11 cellular contexts compared by ENCODE assay signal in the genomic region with DNA sequence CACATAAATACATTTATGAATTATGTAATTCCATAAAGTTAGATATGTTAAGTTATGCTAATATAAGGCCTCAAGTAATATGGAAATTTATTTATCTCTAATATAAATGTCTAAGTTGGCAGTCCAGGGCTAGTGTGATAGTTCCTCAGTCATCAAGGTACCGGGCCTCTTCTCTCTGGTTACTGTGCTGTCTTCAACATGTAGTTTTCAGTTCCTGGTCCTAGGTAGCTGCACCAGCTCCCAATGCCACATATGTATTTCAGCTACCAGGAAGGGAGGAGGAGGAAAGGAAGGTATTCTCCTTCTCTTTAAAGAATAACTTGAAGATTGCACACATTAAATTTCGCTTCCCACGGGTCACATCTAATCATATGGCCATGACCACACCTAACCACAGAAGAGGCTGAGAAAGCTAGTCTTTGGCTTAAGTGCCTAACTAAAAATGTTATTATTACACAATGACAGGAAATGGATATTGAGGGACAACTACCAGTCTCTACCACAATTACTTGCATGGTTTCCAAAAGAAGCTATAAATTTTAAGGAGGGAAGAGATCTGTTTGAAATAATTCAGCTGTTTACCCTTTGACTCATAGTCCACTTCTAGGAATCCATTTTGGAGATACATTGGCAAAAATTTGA.
DNase-seq lines count a peak whose midpoint lies in the region; ATAC-seq, FAIRE-seq and TF ChIP-seq lines count a peak whose summit lies in the region.
"Had no signal": no experiment of that assay in that cellular context is flagged by ENCODE, and none has a peak within 500 bp of the region (broad histone marks: within the 10 kb centered on the region; RNA-seq: fewer than 3 reads in every experiment).

No MANE protein-coding gene starts in this region.

- H3K27ac ChIP-seq in HepG2 (ENCODE audit: extremely low read length, insufficient read depth, low read length), result no peak overlapping the region
- H3K27ac ChIP-seq: BLaER1 had no signal

- no peak for TF ChIP-seq POLR2A in HepG2 (IDR thresholded peaks at IDR 0.05; ENCODE audit: insufficient read depth in 1 of 2, low read depth in 2 of 2, low read length in 2 of 2)

- no peaks in the 10 kb centered on the region for H3K79me2 ChIP-seq in HepG2 (ENCODE audit: insufficient read depth, low read length)

- H3K9me3 ChIP-seq in HepG2 (ENCODE audit: low read length), result no peaks in the 10 kb centered on the region
- H3K9me3 ChIP-seq: BLaER1 had no signal

- TF ChIP-seq EP300 in HepG2 (IDR thresholded peaks at IDR 0.05; ENCODE audit: low read depth in 2 of 2, low read length in 2 of 2) (no peak), HepG2 (CRISPR knock-in tag; IDR thresholded peaks at IDR 0.05; ENCODE audit: borderline replicate concordance) (no peak)

- DNase-seq in AG10803 (ENCODE audit: low read depth) (peak; percentile 96), KG1 (lab: John Stamatoyannopoulos, UW) (peak; percentile 3), cardiac fibroblast (ENCODE audit: low read depth in 2 of 2) (peak; percentile 51 to 71), DMS79 (lab: John Stamatoyannopoulos, UW) (no peak), urothelium cell line (ENCODE audit: low spot score) (no peak), HepG2 (ENCODE audit: low spot score) (no peak)
- DNase-seq: activated naive CD8-positive, alpha-beta T cell treated with anti-CD3 and anti-CD28 coated beads, Interleukin-2, amount 10 ng/mL, durations not matched to agents 7 days and 5 days; NCI-H69 had no signal

- H3K4me3 ChIP-seq in AG10803 (ENCODE audit: low read length), result no peak overlapping the region
- no peak overlapping the region for H3K4me3 ChIP-seq in cardiac fibroblast (replicated peaks in 1 of 2; ENCODE audit: low read depth in 2 of 2, low read length in 2 of 2)
- no peak overlapping the region for H3K4me3 ChIP-seq in HepG2 (replicated peaks in 1 of 3; ENCODE audit: insufficient read depth in 1 of 3, low read depth in 2 of 3, low read length in 3 of 3)
- H3K4me3 ChIP-seq: BLaER1 had no signal

- FAIRE-seq in urothelium cell line (lab: Jason Lieb, UNC) (no peak), HepG2 (lab: Jason Lieb, UNC) (no peak)

- CTCF ChIA-PET in HepG2 (lab: Yijun Ruan, JAX; ENCODE audit: low intra/inter-chr PET ratio, low total read pairs), result no interaction called here

- H2AFZ ChIP-seq in HepG2 (ENCODE audit: low read length), result no peak overlapping the region

- H3K36me3 ChIP-seq in HepG2 (replicated peaks in 1 of 2; ENCODE audit: control insufficient read depth in 1 of 2, insufficient read depth in 2 of 2, low read length in 2 of 2), result no peaks in the 10 kb centered on the region
- H3K36me3 ChIP-seq: BLaER1 had no signal

- TF ChIP-seq CTCF in AG10803 (conservative IDR thresholded peaks at IDR 0.05; ENCODE audit: low read length), result no peak
- TF ChIP-seq CTCF in cardiac fibroblast (IDR thresholded peaks at IDR 0.05; ENCODE audit: low read depth, low read length), result no peak
- no peak for TF ChIP-seq CTCF in HepG2 (CRISPR knock-in tag; IDR thresholded peaks at IDR 0.05)

- TF ChIP-seq RAD21 in HepG2 (CRISPR knock-in tag; IDR thresholded peaks at IDR 0.05), result no peak

- no peaks in the 10 kb centered on the region for H4K20me1 ChIP-seq in HepG2 (ENCODE audit: insufficient read depth, low read length)
- H4K20me1 ChIP-seq: BLaER1 had no signal

- in situ Hi-C loops in HepG2 (cut with HindIII; ENCODE audit: extremely low pct_ligation_motif_present, low pct_unique_long_range_greater_than_20kb), result no loop called here

- intact Hi-C loops in HepG2 (cut with micrococcal nuclease; ENCODE audit: unreplicated experiment), result no loop called here

- no TSS peak for BruUV-seq in HepG2 (replicated peaks; lab: Mats Ljungman, UMichigan)

- H3K4me1 ChIP-seq in HepG2 (ENCODE audit: insufficient read depth, low read length), result no peaks in the 10 kb centered on the region
- H3K4me1 ChIP-seq: BLaER1 had no signal

- 97% methylated on average over 3 of the region's 3 CpGs for WGBS in HepG2 (ENCODE audit: low lambda C conversion rate)

- no peak overlapping the region for H3K9ac ChIP-seq in HepG2 (ENCODE audit: insufficient read depth, low read depth, low read length)
- H3K9ac ChIP-seq: BLaER1 had no signal

- ATAC-seq in GM21515 (IDR thresholded peaks at IDR 0.05; ENCODE audit: unreplicated experiment) (peak; percentile 50), HG02798 (IDR thresholded peaks at IDR 0.05; ENCODE audit: poor library complexity, unreplicated experiment) (no peak), HepG2 (no peak)

- H3K27me3 ChIP-seq in HepG2 (ENCODE audit: control insufficient read depth in 1 of 2, insufficient read depth in 2 of 2, low read length in 2 of 2), result no peaks in the 10 kb centered on the region
- H3K27me3 ChIP-seq: BLaER1 had no signal

- POLR2A ChIA-PET in HepG2 (lab: Yijun Ruan, JAX), result no interaction called here

- H3K4me2 ChIP-seq in HepG2 (ENCODE audit: low read depth, low read length), result no peak overlapping the region
- H3K4me2 ChIP-seq: BLaER1 had no signal

TF ChIP-seq in HepG2, 621 proteins besides CTCF, POLR2A, EP300 and RAD21 (continues in another document):
- TF ChIP-seq HNRNPK (IDR thresholded peaks at IDR 0.05; ENCODE audit: low read depth, low read length, poor library complexity, severe bottlenecking) (no peak), FOXA1 (IDR thresholded peaks at IDR 0.05) (no peak), FOXA1 (CRISPR knock-in tag; IDR thresholded peaks at IDR 0.05) (no peak), ZNF10 (CRISPR knock-in tag; IDR thresholded peaks at IDR 0.05; ENCODE audit: borderline replicate concordance, low read depth) (no peak), CENPT (CRISPR knock-in tag; IDR thresholded peaks at IDR 0.05; ENCODE audit: low read depth) (no peak), REXO4 (CRISPR knock-in tag; IDR thresholded peaks at IDR 0.05; ENCODE audit: borderline replicate concordance) (no peak), ZNF616 (CRISPR knock-in tag; IDR thresholded peaks at IDR 0.05; ENCODE audit: low read depth) (no peak)
- TF ChIP-seq, protein P1, sequence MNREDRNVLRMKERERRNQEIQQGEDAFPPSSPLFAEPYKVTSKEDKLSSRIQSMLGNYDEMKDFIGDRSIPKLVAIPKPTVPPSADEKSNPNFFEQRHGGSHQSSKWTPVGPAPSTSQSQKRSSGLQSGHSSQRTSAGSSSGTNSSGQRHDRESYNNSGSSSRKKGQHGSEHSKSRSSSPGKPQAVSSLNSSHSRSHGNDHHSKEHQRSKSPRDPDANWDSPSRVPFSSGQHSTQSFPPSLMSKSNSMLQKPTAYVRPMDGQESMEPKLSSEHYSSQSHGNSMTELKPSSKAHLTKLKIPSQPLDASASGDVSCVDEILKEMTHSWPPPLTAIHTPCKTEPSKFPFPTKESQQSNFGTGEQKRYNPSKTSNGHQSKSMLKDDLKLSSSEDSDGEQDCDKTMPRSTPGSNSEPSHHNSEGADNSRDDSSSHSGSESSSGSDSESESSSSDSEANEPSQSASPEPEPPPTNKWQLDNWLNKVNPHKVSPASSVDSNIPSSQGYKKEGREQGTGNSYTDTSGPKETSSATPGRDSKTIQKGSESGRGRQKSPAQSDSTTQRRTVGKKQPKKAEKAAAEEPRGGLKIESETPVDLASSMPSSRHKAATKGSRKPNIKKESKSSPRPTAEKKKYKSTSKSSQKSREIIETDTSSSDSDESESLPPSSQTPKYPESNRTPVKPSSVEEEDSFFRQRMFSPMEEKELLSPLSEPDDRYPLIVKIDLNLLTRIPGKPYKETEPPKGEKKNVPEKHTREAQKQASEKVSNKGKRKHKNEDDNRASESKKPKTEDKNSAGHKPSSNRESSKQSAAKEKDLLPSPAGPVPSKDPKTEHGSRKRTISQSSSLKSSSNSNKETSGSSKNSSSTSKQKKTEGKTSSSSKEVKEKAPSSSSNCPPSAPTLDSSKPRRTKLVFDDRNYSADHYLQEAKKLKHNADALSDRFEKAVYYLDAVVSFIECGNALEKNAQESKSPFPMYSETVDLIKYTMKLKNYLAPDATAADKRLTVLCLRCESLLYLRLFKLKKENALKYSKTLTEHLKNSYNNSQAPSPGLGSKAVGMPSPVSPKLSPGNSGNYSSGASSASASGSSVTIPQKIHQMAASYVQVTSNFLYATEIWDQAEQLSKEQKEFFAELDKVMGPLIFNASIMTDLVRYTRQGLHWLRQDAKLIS (CRISPR knock-in tag; IDR thresholded peaks at IDR 0.05), result no peak
- TF ChIP-seq, protein P2, sequence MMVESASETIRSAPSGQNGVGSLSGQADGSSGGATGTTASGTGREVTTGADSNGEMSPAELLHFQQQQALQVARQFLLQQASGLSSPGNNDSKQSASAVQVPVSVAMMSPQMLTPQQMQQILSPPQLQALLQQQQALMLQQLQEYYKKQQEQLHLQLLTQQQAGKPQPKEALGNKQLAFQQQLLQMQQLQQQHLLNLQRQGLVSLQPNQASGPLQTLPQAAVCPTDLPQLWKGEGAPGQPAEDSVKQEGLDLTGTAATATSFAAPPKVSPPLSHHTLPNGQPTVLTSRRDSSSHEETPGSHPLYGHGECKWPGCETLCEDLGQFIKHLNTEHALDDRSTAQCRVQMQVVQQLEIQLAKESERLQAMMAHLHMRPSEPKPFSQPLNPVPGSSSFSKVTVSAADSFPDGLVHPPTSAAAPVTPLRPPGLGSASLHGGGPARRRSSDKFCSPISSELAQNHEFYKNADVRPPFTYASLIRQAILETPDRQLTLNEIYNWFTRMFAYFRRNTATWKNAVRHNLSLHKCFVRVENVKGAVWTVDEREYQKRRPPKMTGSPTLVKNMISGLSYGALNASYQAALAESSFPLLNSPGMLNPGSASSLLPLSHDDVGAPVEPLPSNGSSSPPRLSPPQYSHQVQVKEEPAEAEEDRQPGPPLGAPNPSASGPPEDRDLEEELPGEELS (CRISPR knock-in tag; IDR thresholded peaks at IDR 0.05), result no peak
- TF ChIP-seq, protein P3, sequence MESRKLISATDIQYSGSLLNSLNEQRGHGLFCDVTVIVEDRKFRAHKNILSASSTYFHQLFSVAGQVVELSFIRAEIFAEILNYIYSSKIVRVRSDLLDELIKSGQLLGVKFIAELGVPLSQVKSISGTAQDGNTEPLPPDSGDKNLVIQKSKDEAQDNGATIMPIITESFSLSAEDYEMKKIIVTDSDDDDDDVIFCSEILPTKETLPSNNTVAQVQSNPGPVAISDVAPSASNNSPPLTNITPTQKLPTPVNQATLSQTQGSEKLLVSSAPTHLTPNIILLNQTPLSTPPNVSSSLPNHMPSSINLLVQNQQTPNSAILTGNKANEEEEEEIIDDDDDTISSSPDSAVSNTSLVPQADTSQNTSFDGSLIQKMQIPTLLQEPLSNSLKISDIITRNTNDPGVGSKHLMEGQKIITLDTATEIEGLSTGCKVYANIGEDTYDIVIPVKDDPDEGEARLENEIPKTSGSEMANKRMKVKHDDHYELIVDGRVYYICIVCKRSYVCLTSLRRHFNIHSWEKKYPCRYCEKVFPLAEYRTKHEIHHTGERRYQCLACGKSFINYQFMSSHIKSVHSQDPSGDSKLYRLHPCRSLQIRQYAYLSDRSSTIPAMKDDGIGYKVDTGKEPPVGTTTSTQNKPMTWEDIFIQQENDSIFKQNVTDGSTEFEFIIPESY (CRISPR knock-in tag; IDR thresholded peaks at IDR 0.05), result no peak

Comparison
In these comparisons a context has a peak if more than half of its experiments do, and no peak if none do; other contexts are left out.
1. DNase-seq: peak in AG10803 (single experiment), KG1 (single experiment) and cardiac fibroblast (2 of 2); none in DMS79 (single experiment), urothelium cell line (single experiment) and HepG2 (single experiment).